ENCODE assay signal across 20 cellular contexts in genomic region chr5:8446179-8446578, GRCh38.
"Had no signal": no experiment of that assay in that cellular context is flagged by ENCODE, and none has a peak within 500 bp of the region (broad histone marks: within the 10 kb centered on the region; RNA-seq: fewer than 3 reads in every experiment).

No MANE protein-coding gene starts in this region.

- H3K27ac Mint-ChIP-seq: activated CD8-positive, alpha-beta T cell treated with anti-CD3 and anti-CD28 coated beads, Interleukin-2, amount 10 ng/mL, durations not matched to agents 7 days and 5 days; activated naive CD8-positive, alpha-beta T cell treated with anti-CD3 and anti-CD28 coated beads for 36 hours; activated T-cell treated with anti-CD3 and anti-CD28 coated beads, Interleukin-2, amount 50 U/mL, for 72 hours; brain; type B pancreatic cell; WTC11 had no signal

- H3K4me1 ChIP-seq: colonic mucosa, pancreas had no signal

- H3K27me3 ChIP-seq: colonic mucosa, hepatocyte, pancreas had no signal

- H3K4me3 Mint-ChIP-seq: activated CD8-positive, alpha-beta T cell treated with anti-CD3 and anti-CD28 coated beads, Interleukin-2, amount 10 ng/mL, durations not matched to agents 7 days and 5 days; activated naive CD8-positive, alpha-beta T cell treated with anti-CD3 and anti-CD28 coated beads for 36 hours; activated T-cell treated with anti-CD3 and anti-CD28 coated beads, Interleukin-2, amount 50 U/mL, for 72 hours; brain; neural crest cell; stimulated activated naive CD8-positive, alpha-beta T cell treated with anti-CD3 and anti-CD28 coated beads, Interleukin-15, amount 100 ng/mL, for 72 hours; type B pancreatic cell; WTC11 had no signal

- H3K9me3 Mint-ChIP-seq: activated naive CD8-positive, alpha-beta T cell treated with anti-CD3 and anti-CD28 coated beads for 36 hours; stimulated activated naive CD8-positive, alpha-beta T cell treated with anti-CD3 and anti-CD28 coated beads, Interleukin-15, amount 100 ng/mL, for 72 hours had no signal

- H3K9me3 ChIP-seq: colonic mucosa, pancreas had no signal

- ATAC-seq: activated CD8-positive, alpha-beta T cell treated with anti-CD3 and anti-CD28 coated beads, Interleukin-2, amount 10 ng/mL, durations not matched to agents 7 days and 5 days; activated T-cell treated with anti-CD3 and anti-CD28 coated beads, Interleukin-2, amount 50 U/mL, for 72 hours; esophagus mucosa; pancreas; sciatic nerve; stimulated activated naive CD8-positive, alpha-beta T cell treated with anti-CD3 and anti-CD28 coated beads, Interleukin-15, amount 100 ng/mL, for 72 hours; WTC11 had no signal

- H3K4me2 ChIP-seq: hepatocyte had no signal

- DNase-seq: activated CD4-positive, alpha-beta T cell treated with anti-CD3 and anti-CD28 coated beads for 48 hours; activated CD8-positive, alpha-beta memory T cell treated with anti-CD3 and anti-CD28 coated beads, Interleukin-2, amount 50 U/mL, for 48 hours; activated CD8-positive, alpha-beta T cell treated with anti-CD3 and anti-CD28 coated beads, Interleukin-2, amount 10 ng/mL, durations not matched to agents 7 days and 5 days; activated gamma-delta T cell; activated naive CD8-positive, alpha-beta T cell treated with anti-CD3 and anti-CD28 coated beads for 36 hours; activated T-cell treated with anti-CD3 and anti-CD28 coated beads, Interleukin-2, amount 50 U/mL, for 72 hours; central memory CD4-positive, alpha-beta T cell; colonic mucosa; islet precursor cell; midbrain; pancreas; stimulated activated naive CD8-positive, alpha-beta T cell treated with anti-CD3 and anti-CD28 coated beads, Interleukin-15, amount 100 ng/mL, for 72 hours had no signal

- H3K27ac ChIP-seq: colonic mucosa, hepatocyte, pancreas had no signal

- H3K4me1 Mint-ChIP-seq: activated naive CD8-positive, alpha-beta T cell treated with anti-CD3 and anti-CD28 coated beads for 36 hours; brain; neural crest cell; stimulated activated naive CD8-positive, alpha-beta T cell treated with anti-CD3 and anti-CD28 coated beads, Interleukin-15, amount 100 ng/mL, for 72 hours had no signal

- H2AFZ ChIP-seq: hepatocyte had no signal

- H3K27me3 Mint-ChIP-seq: activated naive CD8-positive, alpha-beta T cell treated with anti-CD3 and anti-CD28 coated beads for 36 hours; stimulated activated naive CD8-positive, alpha-beta T cell treated with anti-CD3 and anti-CD28 coated beads, Interleukin-15, amount 100 ng/mL, for 72 hours had no signal

- H3K36me3 ChIP-seq: colonic mucosa, pancreas had no signal

- H3K79me2 ChIP-seq: hepatocyte had no signal

- H3K36me3 Mint-ChIP-seq: brain, type B pancreatic cell had no signal

- H3K4me3 ChIP-seq: colonic mucosa, hepatocyte, pancreas had no signal

- FAIRE-seq: endometrium, pancreas had no signal
